ENCODE assay signal across 1 cellular context in genomic region chr15:73582961-73583360, GRCh38.
TF ChIP-seq lines count a peak whose summit lies in the region.

No MANE protein-coding gene starts in this region.

TF ChIP-seq in GM23338, 12 proteins besides CTCF, POLR2A, EP300 and RAD21 (continued from another document):
- TF ChIP-seq, protein P1, sequence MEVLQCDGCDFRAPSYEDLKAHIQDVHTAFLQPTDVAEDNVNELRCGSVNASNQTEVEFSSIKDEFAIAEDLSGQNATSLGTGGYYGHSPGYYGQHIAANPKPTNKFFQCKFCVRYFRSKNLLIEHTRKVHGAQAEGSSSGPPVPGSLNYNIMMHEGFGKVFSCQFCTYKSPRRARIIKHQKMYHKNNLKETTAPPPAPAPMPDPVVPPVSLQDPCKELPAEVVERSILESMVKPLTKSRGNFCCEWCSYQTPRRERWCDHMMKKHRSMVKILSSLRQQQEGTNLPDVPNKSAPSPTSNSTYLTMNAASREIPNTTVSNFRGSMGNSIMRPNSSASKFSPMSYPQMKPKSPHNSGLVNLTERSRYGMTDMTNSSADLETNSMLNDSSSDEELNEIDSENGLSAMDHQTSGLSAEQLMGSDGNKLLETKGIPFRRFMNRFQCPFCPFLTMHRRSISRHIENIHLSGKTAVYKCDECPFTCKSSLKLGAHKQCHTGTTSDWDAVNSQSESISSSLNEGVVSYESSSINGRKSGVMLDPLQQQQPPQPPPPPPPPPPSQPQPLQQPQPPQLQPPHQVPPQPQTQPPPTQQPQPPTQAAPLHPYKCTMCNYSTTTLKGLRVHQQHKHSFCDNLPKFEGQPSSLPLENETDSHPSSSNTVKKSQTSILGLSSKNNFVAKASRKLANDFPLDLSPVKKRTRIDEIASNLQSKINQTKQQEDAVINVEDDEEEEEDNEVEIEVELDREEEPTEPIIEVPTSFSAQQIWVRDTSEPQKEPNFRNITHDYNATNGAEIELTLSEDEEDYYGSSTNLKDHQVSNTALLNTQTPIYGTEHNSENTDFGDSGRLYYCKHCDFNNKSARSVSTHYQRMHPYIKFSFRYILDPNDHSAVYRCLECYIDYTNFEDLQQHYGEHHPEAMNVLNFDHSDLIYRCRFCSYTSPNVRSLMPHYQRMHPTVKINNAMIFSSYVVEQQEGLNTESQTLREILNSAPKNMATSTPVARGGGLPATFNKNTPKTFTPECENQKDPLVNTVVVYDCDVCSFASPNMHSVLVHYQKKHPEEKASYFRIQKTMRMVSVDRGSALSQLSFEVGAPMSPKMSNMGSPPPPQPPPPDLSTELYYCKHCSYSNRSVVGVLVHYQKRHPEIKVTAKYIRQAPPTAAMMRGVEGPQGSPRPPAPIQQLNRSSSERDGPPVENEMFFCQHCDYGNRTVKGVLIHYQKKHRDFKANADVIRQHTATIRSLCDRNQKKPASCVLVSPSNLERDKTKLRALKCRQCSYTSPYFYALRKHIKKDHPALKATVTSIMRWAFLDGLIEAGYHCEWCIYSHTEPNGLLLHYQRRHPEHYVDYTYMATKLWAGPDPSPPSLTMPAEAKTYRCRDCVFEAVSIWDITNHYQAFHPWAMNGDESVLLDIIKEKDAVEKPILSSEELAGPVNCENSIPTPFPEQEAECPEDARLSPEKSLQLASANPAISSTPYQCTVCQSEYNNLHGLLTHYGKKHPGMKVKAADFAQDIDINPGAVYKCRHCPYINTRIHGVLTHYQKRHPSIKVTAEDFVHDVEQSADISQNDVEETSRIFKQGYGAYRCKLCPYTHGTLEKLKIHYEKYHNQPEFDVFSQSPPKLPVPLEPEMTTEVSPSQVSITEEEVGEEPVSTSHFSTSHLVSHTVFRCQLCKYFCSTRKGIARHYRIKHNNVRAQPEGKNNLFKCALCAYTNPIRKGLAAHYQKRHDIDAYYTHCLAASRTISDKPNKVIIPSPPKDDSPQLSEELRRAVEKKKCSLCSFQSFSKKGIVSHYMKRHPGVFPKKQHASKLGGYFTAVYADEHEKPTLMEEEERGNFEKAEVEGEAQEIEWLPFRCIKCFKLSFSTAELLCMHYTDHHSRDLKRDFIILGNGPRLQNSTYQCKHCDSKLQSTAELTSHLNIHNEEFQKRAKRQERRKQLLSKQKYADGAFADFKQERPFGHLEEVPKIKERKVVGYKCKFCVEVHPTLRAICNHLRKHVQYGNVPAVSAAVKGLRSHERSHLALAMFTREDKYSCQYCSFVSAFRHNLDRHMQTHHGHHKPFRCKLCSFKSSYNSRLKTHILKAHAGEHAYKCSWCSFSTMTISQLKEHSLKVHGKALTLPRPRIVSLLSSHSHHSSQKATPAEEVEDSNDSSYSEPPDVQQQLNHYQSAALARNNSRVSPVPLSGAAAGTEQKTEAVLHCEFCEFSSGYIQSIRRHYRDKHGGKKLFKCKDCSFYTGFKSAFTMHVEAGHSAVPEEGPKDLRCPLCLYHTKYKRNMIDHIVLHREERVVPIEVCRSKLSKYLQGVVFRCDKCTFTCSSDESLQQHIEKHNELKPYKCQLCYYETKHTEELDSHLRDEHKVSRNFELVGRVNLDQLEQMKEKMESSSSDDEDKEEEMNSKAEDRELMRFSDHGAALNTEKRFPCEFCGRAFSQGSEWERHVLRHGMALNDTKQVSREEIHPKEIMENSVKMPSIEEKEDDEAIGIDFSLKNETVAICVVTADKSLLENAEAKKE (CRISPR knock-in tag; IDR thresholded peaks at IDR 0.05) = no peak
- TF ChIP-seq, protein P2, sequence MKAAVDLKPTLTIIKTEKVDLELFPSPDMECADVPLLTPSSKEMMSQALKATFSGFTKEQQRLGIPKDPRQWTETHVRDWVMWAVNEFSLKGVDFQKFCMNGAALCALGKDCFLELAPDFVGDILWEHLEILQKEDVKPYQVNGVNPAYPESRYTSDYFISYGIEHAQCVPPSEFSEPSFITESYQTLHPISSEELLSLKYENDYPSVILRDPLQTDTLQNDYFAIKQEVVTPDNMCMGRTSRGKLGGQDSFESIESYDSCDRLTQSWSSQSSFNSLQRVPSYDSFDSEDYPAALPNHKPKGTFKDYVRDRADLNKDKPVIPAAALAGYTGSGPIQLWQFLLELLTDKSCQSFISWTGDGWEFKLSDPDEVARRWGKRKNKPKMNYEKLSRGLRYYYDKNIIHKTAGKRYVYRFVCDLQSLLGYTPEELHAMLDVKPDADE (IDR thresholded peaks at IDR 0.05) = no peak
- TF ChIP-seq NANOG (IDR thresholded peaks at IDR 0.05; ENCODE audit: borderline replicate concordance) (no peak), POLR2AphosphoS5 (IDR thresholded peaks at IDR 0.05; ENCODE audit: low read depth) (no peak), JUNB (IDR thresholded peaks at IDR 0.05; ENCODE audit: unreplicated experiment) (no peak), ZNF114 (CRISPR knock-in tag; IDR thresholded peaks at IDR 0.05) (no peak), EZH2 (IDR thresholded peaks at IDR 0.05; ENCODE audit: low read depth, unreplicated experiment) (no peak)
